Comparison of ENCODE assay signal across 11 cellular contexts in the genomic region with DNA sequence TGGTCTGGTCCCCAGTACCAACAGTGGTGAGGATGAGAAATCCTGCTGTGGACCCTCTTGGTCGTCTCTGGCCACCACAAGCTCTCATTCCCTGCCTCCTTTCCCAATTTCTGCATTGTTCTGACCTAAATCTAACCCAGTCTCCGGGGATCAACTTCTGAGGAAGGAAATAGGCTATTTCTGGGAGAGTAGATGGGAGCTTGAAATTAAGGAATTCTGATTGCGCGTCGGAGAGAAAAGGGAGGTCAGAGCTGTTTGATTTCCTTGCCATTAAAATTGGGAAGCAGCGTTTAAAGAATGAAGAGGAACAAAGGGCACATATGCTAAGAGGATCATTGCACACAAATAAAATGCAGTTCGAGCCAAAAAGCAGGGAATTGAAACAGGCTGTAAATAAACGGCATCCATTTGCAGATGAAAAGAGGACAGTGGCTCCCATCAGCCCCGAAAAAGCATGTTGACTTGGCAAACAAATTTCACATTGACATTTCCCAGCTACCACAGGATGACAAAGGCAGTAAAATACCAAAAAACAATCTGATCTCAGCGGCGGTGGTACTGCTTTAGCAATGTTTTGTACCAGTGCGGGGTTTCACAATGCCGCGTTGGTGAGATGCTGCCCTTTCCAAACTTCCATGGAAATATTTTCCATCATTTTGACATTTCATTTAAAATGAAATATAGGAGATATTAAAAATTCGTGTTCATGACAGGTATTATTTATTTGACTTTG.
"Had no signal": no experiment of that assay in that cellular context is flagged by ENCODE, and none has a peak within 500 bp of the region (broad histone marks: within the 10 kb centered on the region; RNA-seq: fewer than 3 reads in every experiment).

No MANE protein-coding gene starts in this region.

- H3K4me3 ChIP-seq: ascending aorta, gastrocnemius medialis, left lung, mucosa of descending colon, right lobe of liver, thyroid gland had no signal

- DNase-seq: activated CD4-positive, alpha-beta T cell treated with anti-CD3 and anti-CD28 coated beads, Interleukin-2, amount 50 U/mL, for 4 hours; activated CD4-positive, CD25-positive, alpha-beta regulatory T cell treated with anti-CD3 and anti-CD28 coated beads, Interleukin-2, amount 50 U/mL, for 72 hours; activated naive CD4-positive, alpha-beta T cell treated with anti-CD3 and anti-CD28 coated beads, Interleukin-2, amount 10 ng/mL, durations not matched to agents 7 days and 5 days; effector memory CD4-positive, alpha-beta T cell; gastrocnemius medialis; left lung; mucosa of descending colon; natural killer cell; right lobe of liver; thyroid gland had no signal

- H3K27me3 ChIP-seq: ascending aorta, gastrocnemius medialis, right lobe of liver, thyroid gland had no signal

- H3K27ac ChIP-seq: ascending aorta, gastrocnemius medialis, left lung, right lobe of liver, thyroid gland had no signal

- H3K9me3 ChIP-seq: ascending aorta, gastrocnemius medialis, left lung, mucosa of descending colon, right lobe of liver, thyroid gland had no signal

- H3K4me1 ChIP-seq: ascending aorta, gastrocnemius medialis, left lung, right lobe of liver, thyroid gland had no signal

- ATAC-seq: gastrocnemius medialis, left lung, mucosa of descending colon, natural killer cell, right lobe of liver had no signal
